In the genomic region with DNA sequence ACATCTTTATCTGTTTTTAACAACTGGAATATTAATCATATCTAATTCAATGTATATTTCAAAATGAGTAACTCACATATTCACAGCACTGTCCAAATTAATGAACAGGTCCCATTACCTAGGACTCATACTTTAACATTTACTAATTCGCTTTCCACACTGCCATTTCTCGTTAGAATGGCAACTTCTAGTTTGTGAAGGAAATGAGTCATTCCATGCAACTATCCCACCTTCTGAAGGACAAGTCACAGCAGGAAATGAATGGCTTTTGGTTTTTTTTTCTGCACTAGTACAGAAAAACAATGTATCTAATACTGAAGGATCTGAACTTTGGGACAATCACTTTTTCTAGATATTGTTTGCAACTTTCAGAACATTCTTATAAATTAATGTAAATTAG, we compare ENCODE assay signal across 10 cellular contexts. TPM values are rescaled to one million over a fixed set of nuclear protein-coding genes. Genes with fewer than 3 reads are reported as not detected.
A peak's percentile ranks its signal among the peaks of the same experiment; 100 is the strongest.
DNase-seq lines count a peak whose midpoint lies in the region; ATAC-seq, FAIRE-seq and TF ChIP-seq lines count a peak whose summit lies in the region.
"Had no signal": no experiment of that assay in that cellular context is flagged by ENCODE, and none has a peak within 500 bp of the region (broad histone marks: within the 10 kb centered on the region; RNA-seq: fewer than 3 reads in every experiment).

No MANE protein-coding gene starts in this region.

- DNase-seq in GM03348 (ENCODE audit: low spot score) = peak; percentile 22
- peak; percentile 42 to 63 for DNase-seq in SW 1271 (lab: John Stamatoyannopoulos, UW)
- DNase-seq in kidney = no peak
- DNase-seq in T-helper 9 cell = no peak
- DNase-seq in right atrium auricular region (ENCODE audit: low spot score) = no peak
- DNase-seq in iPS-NIHi7 (ENCODE audit: extremely low spot score) = no peak
- no peak for DNase-seq in posterior cingulate gyrus
- DNase-seq: right lobe of liver had no signal

- FAIRE-seq in kidney (lab: Jason Lieb, UNC) = peak; percentile 68

- peak; percentile 56 for ATAC-seq in HG02852 (IDR thresholded peaks at IDR 0.05; ENCODE audit: unreplicated experiment)

- no peak for TF ChIP-seq CTCF in kidney (IDR thresholded peaks at IDR 0.05; ENCODE audit: borderline replicate concordance, extremely low read depth, insufficient read depth)
- no peak for TF ChIP-seq CTCF in right atrium auricular region (IDR thresholded peaks at IDR 0.05)

- no peaks in the 10 kb centered on the region for H3K4me1 ChIP-seq in kidney (ENCODE audit: control insufficient read depth in 1 of 2, insufficient read depth in 1 of 2, low read depth in 1 of 2, low read length in 2 of 2)
- peaks cover 0 to 19% of the 10 kb centered on the region in 2 donors for H3K4me1 ChIP-seq in right atrium auricular region
- H3K4me1 ChIP-seq: right lobe of liver had no signal

- H3K4me3 ChIP-seq in kidney (ENCODE audit: low read length in 2 of 2) (no peak overlapping the region), right atrium auricular region (no peak overlapping the region)
- H3K4me3 ChIP-seq: right lobe of liver had no signal

- no peak overlapping the region for H3K27ac ChIP-seq in kidney (ENCODE audit: low read depth in 2 of 2, low read length in 2 of 2)
- no peak overlapping the region for H3K27ac ChIP-seq in right atrium auricular region
- H3K27ac ChIP-seq: right lobe of liver had no signal

- H3K36me3 ChIP-seq in kidney (ENCODE audit: control insufficient read depth in 1 of 2, insufficient read depth in 2 of 2, low read length in 2 of 2) = no peaks in the 10 kb centered on the region
- H3K36me3 ChIP-seq in right atrium auricular region = no peaks in the 10 kb centered on the region
- H3K36me3 ChIP-seq: right lobe of liver had no signal

- H3K9me3 ChIP-seq in kidney (ENCODE audit: control insufficient read depth in 1 of 2, low read length in 2 of 2) = no peaks in the 10 kb centered on the region
- H3K9me3 ChIP-seq in right atrium auricular region = no peaks in the 10 kb centered on the region
- H3K9me3 ChIP-seq: right lobe of liver had no signal

- intact Hi-C loops in kidney (cut with DNase I) = no loop called here
- intact Hi-C loops in posterior cingulate gyrus (cut with DNase I) = no loop called here

- H3K27me3 ChIP-seq in right atrium auricular region = no peaks in the 10 kb centered on the region
- H3K27me3 ChIP-seq: right lobe of liver had no signal

- H3K9ac ChIP-seq in kidney (ENCODE audit: low read length in 2 of 2) = no peak overlapping the region

RNA-seq across cellular contexts. Expression of a gene that starts 24.6 kb away (rescaled TPM):
- not detected for total RNA-seq in kidney
- not detected for polyA plus RNA-seq in kidney (ENCODE audit: insufficient read depth, low read depth, low replicate concordance)
- total RNA-seq in right atrium auricular region = not detected
- total RNA-seq: right lobe of liver, temporal lobe had no signal

RNA-seq across cellular contexts. Expression of a gene that starts 30.1 kb away (rescaled TPM):
- 22.5 TPM for total RNA-seq in kidney
- polyA plus RNA-seq in kidney (ENCODE audit: insufficient read depth, low read depth, low replicate concordance) = 5.9 TPM
- 1 to 10 TPM in 1 of 2 donors, under 1 TPM in 1; 0.85 to 2.9 TPM for total RNA-seq in right atrium auricular region

Comparison
In these comparisons a context has a peak if more than half of its experiments do, and no peak if none do; other contexts are left out.
1. DNase-seq: peak in GM03348 (single experiment) and SW 1271 (2 of 2); none in kidney (single experiment), T-helper 9 cell (single experiment), right atrium auricular region (single experiment), iPS-NIHi7 (single experiment) and posterior cingulate gyrus (0 of 10).